ENCODE assay signal across 29 cellular contexts in the genomic region with DNA sequence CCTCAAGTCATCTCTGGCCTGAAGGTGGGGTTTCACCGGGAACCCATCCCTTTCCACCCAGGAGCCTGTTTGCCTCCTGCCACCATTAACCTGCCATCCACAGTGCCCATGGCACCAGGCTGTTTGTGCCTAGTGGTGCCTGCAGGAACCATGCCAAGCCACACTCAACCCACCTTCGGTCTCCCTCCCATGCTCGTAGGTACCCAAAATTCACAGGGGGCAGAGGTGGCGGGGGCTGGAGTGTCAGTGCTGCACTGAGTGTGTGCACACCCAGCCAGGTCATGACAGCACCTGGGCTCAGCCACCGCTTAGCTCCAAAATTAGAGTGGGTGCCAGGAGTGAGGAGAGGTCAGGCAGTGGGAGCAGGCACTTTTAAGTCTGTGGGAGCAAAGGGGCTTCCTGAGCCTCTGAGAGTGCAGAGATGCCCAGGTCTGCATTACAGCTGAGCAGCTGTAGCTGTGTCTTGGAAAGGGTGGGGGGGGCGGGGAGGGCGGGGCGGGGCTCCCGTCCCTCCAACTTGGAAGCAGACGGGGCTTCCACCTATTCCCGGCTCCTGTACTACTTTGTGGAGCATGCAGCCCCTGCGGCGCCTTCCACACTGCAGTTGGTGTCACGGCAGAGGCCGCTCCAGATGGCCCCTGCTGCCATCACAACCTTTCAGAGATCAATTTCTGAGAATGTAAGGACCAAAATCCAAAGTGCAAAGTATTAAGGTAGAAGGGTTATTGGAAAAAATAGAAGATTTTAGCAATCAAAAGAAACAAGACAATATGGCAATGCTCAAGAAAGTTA.
"Had no signal": no experiment of that assay in that cellular context is flagged by ENCODE, and none has a peak within 500 bp of the region (broad histone marks: within the 10 kb centered on the region; RNA-seq: fewer than 3 reads in every experiment).

No MANE protein-coding gene starts in this region.

- H3K4me3 Mint-ChIP-seq: memory B cell; natural killer cell; stimulated activated naive CD8-positive, alpha-beta T cell treated with anti-CD3 and anti-CD28 coated beads, Interleukin-15, amount 100 ng/mL, for 72 hours had no signal

- ATAC-seq: foreskin keratinocyte; gastroesophageal sphincter; heart right ventricle; left colon; left ventricle myocardium superior; natural killer cell; psoas muscle; right cardiac atrium; stimulated activated naive CD8-positive, alpha-beta T cell treated with anti-CD3 and anti-CD28 coated beads, Interleukin-15, amount 100 ng/mL, for 72 hours had no signal

- H3K4me1 Mint-ChIP-seq: memory B cell; natural killer cell; stimulated activated naive CD8-positive, alpha-beta T cell treated with anti-CD3 and anti-CD28 coated beads, Interleukin-15, amount 100 ng/mL, for 72 hours had no signal

- H3K27ac ChIP-seq: colonic mucosa, esophagus muscularis mucosa, foreskin keratinocyte, gastroesophageal sphincter, heart right ventricle, ovary, psoas muscle, skin epidermis, spleen, suprapubic skin, transverse colon, upper lobe of right lung, vagina had no signal

- H3K27me3 ChIP-seq: colonic mucosa, esophagus muscularis mucosa, foreskin keratinocyte, gastroesophageal sphincter, heart right ventricle, ovary, spleen, suprapubic skin, transverse colon, upper lobe of right lung, vagina had no signal

- H3K36me3 ChIP-seq: colonic mucosa, esophagus muscularis mucosa, gastroesophageal sphincter, heart right ventricle, ovary, spleen, suprapubic skin, transverse colon, upper lobe of right lung, vagina had no signal

- DNase-seq: colonic mucosa; dermis blood vessel endothelial cell; effector memory CD4-positive, alpha-beta T cell; foreskin keratinocyte; heart right ventricle; hippocampal formation; kidney glomerular epithelial cell; left colon; left ventricle myocardium superior; natural killer cell; occipital lobe; ovary; psoas muscle; spleen; stimulated activated CD4-positive, alpha-beta T cell treated with anti-CD3 and anti-CD28 coated beads, Interleukin-2, amount 100 ng/mL, for 48 hours; stimulated activated naive CD4-positive, alpha-beta T cell; stimulated activated naive CD8-positive, alpha-beta T cell treated with anti-CD3 and anti-CD28 coated beads, Interleukin-15, amount 100 ng/mL, for 72 hours; transverse colon; upper lobe of right lung had no signal

- H3K36me3 Mint-ChIP-seq: memory B cell, natural killer cell had no signal

- H3K27me3 Mint-ChIP-seq: memory B cell; stimulated activated naive CD8-positive, alpha-beta T cell treated with anti-CD3 and anti-CD28 coated beads, Interleukin-15, amount 100 ng/mL, for 72 hours had no signal

- H3K4me3 ChIP-seq: colonic mucosa, esophagus muscularis mucosa, gastroesophageal sphincter, heart right ventricle, lung, ovary, psoas muscle, skin epidermis, spleen, suprapubic skin, transverse colon, upper lobe of right lung, vagina had no signal

- H3K4me1 ChIP-seq: colonic mucosa, esophagus muscularis mucosa, foreskin keratinocyte, gastroesophageal sphincter, heart right ventricle, psoas muscle, spleen, suprapubic skin, transverse colon, upper lobe of right lung, vagina had no signal

- H3K27ac Mint-ChIP-seq: memory B cell; natural killer cell; stimulated activated naive CD8-positive, alpha-beta T cell treated with anti-CD3 and anti-CD28 coated beads, Interleukin-15, amount 100 ng/mL, for 72 hours had no signal

- FAIRE-seq: endothelial cell of umbilical vein, islet of Langerhans had no signal

- H3K9me3 ChIP-seq: colonic mucosa, esophagus muscularis mucosa, gastroesophageal sphincter, ovary, psoas muscle, transverse colon, upper lobe of right lung, vagina had no signal
